Comparison of ENCODE assay signal across 19 cellular contexts in genomic region chr11:117687776-117688175, GRCh38.
"Had no signal": no experiment of that assay in that cellular context is flagged by ENCODE, and none has a peak within 500 bp of the region (broad histone marks: within the 10 kb centered on the region; RNA-seq: fewer than 3 reads in every experiment).

No MANE protein-coding gene starts in this region.

- H3K27ac ChIP-seq: esophagus squamous epithelium, gastroesophageal sphincter, left ventricle myocardium inferior, lower lobe of right lung, psoas muscle, skin epidermis had no signal

- DNase-seq: esophagus squamous epithelium; foreskin fibroblast; immature natural killer cell; left cardiac atrium; left ventricle myocardium inferior; lower lobe of right lung; psoas muscle; retina; stimulated activated CD4-positive, alpha-beta T cell treated with anti-CD3 and anti-CD28 coated beads, Interleukin-2, amount 100 ng/mL, for 24 hours; stimulated activated CD4-positive, alpha-beta T cell treated with anti-CD3 and anti-CD28 coated beads, Interleukin-4, amount 100 ng/mL, for 4 hours; stimulated activated naive B cell treated with anti-CD40 and anti-IgM and Interleukin-4, amounts not matched to agents 10 μg/mL and 1 μg/mL and 100 μg/mL, for 72 hours; stimulated activated naive CD8-positive, alpha-beta T cell treated with anti-CD3 and anti-CD28 coated beads, Interleukin-15, amount 100 ng/mL, for 72 hours; trophoblast cell had no signal

- H3K4me1 ChIP-seq: lower lobe of right lung, psoas muscle had no signal

- H3K36me3 Mint-ChIP-seq: immature natural killer cell; memory B cell; mesothelial cell of epicardium; natural killer cell treated with Interleukin-12 subunit alpha and Interleukin-12 subunit beta and Interleukin-15 and Interleukin-18, amount 100 ng/mL, for 72 hours had no signal

- H3K4me1 Mint-ChIP-seq: immature natural killer cell; memory B cell; stimulated activated naive CD8-positive, alpha-beta T cell treated with anti-CD3 and anti-CD28 coated beads, Interleukin-15, amount 100 ng/mL, for 72 hours had no signal

- ATAC-seq: gastroesophageal sphincter; left cardiac atrium; lower lobe of right lung; natural killer cell treated with Interleukin-12 subunit alpha and Interleukin-12 subunit beta and Interleukin-15 and Interleukin-18, amount 100 ng/mL, for 72 hours; psoas muscle; sciatic nerve; stimulated activated naive B cell treated with anti-CD40 and anti-IgM and Interleukin-4, amounts not matched to agents 10 μg/mL and 1 μg/mL and 100 μg/mL, for 72 hours; stimulated activated naive CD8-positive, alpha-beta T cell treated with anti-CD3 and anti-CD28 coated beads, Interleukin-15, amount 100 ng/mL, for 72 hours had no signal

- H3K27me3 ChIP-seq: gastroesophageal sphincter had no signal

- H3K9me3 Mint-ChIP-seq: immature natural killer cell; memory B cell; mesothelial cell of epicardium; natural killer cell treated with Interleukin-12 subunit alpha and Interleukin-12 subunit beta and Interleukin-15 and Interleukin-18, amount 100 ng/mL, for 72 hours; stimulated activated naive B cell treated with anti-CD40 and anti-IgM and Interleukin-4, amounts not matched to agents 10 μg/mL and 1 μg/mL and 100 μg/mL, for 72 hours; stimulated activated naive CD8-positive, alpha-beta T cell treated with anti-CD3 and anti-CD28 coated beads, Interleukin-15, amount 100 ng/mL, for 72 hours had no signal

- H3K9me3 ChIP-seq: esophagus squamous epithelium, gastroesophageal sphincter, left ventricle myocardium inferior, lower lobe of right lung, psoas muscle had no signal

- H3K27ac Mint-ChIP-seq: immature natural killer cell; memory B cell; mesothelial cell of epicardium; natural killer cell treated with Interleukin-12 subunit alpha and Interleukin-12 subunit beta and Interleukin-15 and Interleukin-18, amount 100 ng/mL, for 72 hours; stimulated activated naive B cell treated with anti-CD40 and anti-IgM and Interleukin-4, amounts not matched to agents 10 μg/mL and 1 μg/mL and 100 μg/mL, for 72 hours had no signal

- H3K4me3 ChIP-seq: esophagus squamous epithelium, gastroesophageal sphincter, left ventricle myocardium inferior, lower lobe of right lung, psoas muscle, skin epidermis had no signal

- H3K36me3 ChIP-seq: esophagus squamous epithelium, gastroesophageal sphincter, left ventricle myocardium inferior, lower lobe of right lung had no signal

- H3K4me3 Mint-ChIP-seq: immature natural killer cell; memory B cell; mesothelial cell of epicardium; natural killer cell treated with Interleukin-12 subunit alpha and Interleukin-12 subunit beta and Interleukin-15 and Interleukin-18, amount 100 ng/mL, for 72 hours; stimulated activated naive B cell treated with anti-CD40 and anti-IgM and Interleukin-4, amounts not matched to agents 10 μg/mL and 1 μg/mL and 100 μg/mL, for 72 hours; stimulated activated naive CD8-positive, alpha-beta T cell treated with anti-CD3 and anti-CD28 coated beads, Interleukin-15, amount 100 ng/mL, for 72 hours had no signal

- H3K27me3 Mint-ChIP-seq: stimulated activated naive CD8-positive, alpha-beta T cell treated with anti-CD3 and anti-CD28 coated beads, Interleukin-15, amount 100 ng/mL, for 72 hours had no signal
